Comparison of ENCODE assay signal across 6 cellular contexts in genomic region chr11:503179-503981, GRCh38. TPM values are rescaled to one million over a fixed set of nuclear protein-coding genes. Genes with fewer than 3 reads are reported as not detected.
DNase-seq lines count a peak whose midpoint lies in the region; ATAC-seq and TF ChIP-seq lines count a peak whose summit lies in the region.

No MANE protein-coding gene starts in this region.

- no peak overlapping the region for H3K9ac ChIP-seq in neural progenitor cell

- no peaks in the 10 kb centered on the region for H3K27me3 Mint-ChIP-seq in stimulated activated naive CD8-positive, alpha-beta T cell treated with anti-CD3 and anti-CD28 coated beads, Interleukin-15, Interleukin-2, amounts not matched to agents 100 ng/mL and 50 ng/mL, for 24 hours
- no peaks in the 10 kb centered on the region for H3K27me3 Mint-ChIP-seq in neural progenitor cell (ENCODE audit: insufficient read depth, low read depth)

- H3K4me1 ChIP-seq in neural progenitor cell = peaks cover 6% of the 10 kb centered on the region

- H3K27ac ChIP-seq in neural progenitor cell = no peak overlapping the region

- H3K4me3 ChIP-seq in neural progenitor cell = no peak overlapping the region

- H3K27me3 ChIP-seq in neural progenitor cell = no peaks in the 10 kb centered on the region

- DNase-seq in Right ventricle myocardium inferior (ENCODE audit: missing footprints) = peak; percentile 83
- no peak for DNase-seq in cardiac septum (ENCODE audit: low spot score)
- DNase-seq in fibroblast of gingiva (ENCODE audit: low read depth) = peak; percentile 85
- DNase-seq in central memory CD4-positive, alpha-beta T cell = no peak
- no peak for DNase-seq in neural progenitor cell (ENCODE audit: low spot score)

- no peaks in the 10 kb centered on the region for H3K9me3 Mint-ChIP-seq in stimulated activated naive CD8-positive, alpha-beta T cell treated with anti-CD3 and anti-CD28 coated beads, Interleukin-15, Interleukin-2, amounts not matched to agents 100 ng/mL and 50 ng/mL, for 24 hours
- H3K9me3 Mint-ChIP-seq in neural progenitor cell = no peaks in the 10 kb centered on the region

- H3K27ac Mint-ChIP-seq in stimulated activated naive CD8-positive, alpha-beta T cell treated with anti-CD3 and anti-CD28 coated beads, Interleukin-15, Interleukin-2, amounts not matched to agents 100 ng/mL and 50 ng/mL, for 24 hours = peak overlapping the region; percentile 45
- H3K27ac Mint-ChIP-seq in neural progenitor cell = no peak overlapping the region

- TF ChIP-seq CTCF in neural progenitor cell (IDR thresholded peaks at IDR 0.05) = no peak

- H3K4me2 ChIP-seq in neural progenitor cell = no peak overlapping the region

- ATAC-seq in Right ventricle myocardium inferior = no peak

- H4K20me1 ChIP-seq in neural progenitor cell (ENCODE audit: low read depth) = peaks cover 19% of the 10 kb centered on the region

- no peaks in the 10 kb centered on the region for H3K36me3 ChIP-seq in neural progenitor cell

- peaks cover 12% of the 10 kb centered on the region for H3F3A ChIP-seq in neural progenitor cell (ENCODE audit: low read depth)

- H2AFZ ChIP-seq in neural progenitor cell (replicated peaks) = no peak overlapping the region

- H3K4me3 Mint-ChIP-seq in stimulated activated naive CD8-positive, alpha-beta T cell treated with anti-CD3 and anti-CD28 coated beads, Interleukin-15, Interleukin-2, amounts not matched to agents 100 ng/mL and 50 ng/mL, for 24 hours = peak overlapping the region; percentile 97
- no peak overlapping the region for H3K4me3 Mint-ChIP-seq in neural progenitor cell

- intact Hi-C loops in Right ventricle myocardium inferior (cut with DNase I) (loop anchor here (5.0 kb wide), 1 partner anchor 36 kb away; no protein-coding TSS in a partner anchor), cardiac septum (cut with DNase I) (loop anchor here (5.0 to 10.0 kb wide), 2 partner anchors 36 to 269 kb away; partner anchors contain the start of genes PSMD13 and SIRT3)

- no peaks in the 10 kb centered on the region for H3K9me3 ChIP-seq in neural progenitor cell (ENCODE audit: low read depth)

- peaks cover 22% of the 10 kb centered on the region for H3K36me3 Mint-ChIP-seq in stimulated activated naive CD8-positive, alpha-beta T cell treated with anti-CD3 and anti-CD28 coated beads, Interleukin-15, Interleukin-2, amounts not matched to agents 100 ng/mL and 50 ng/mL, for 24 hours (ENCODE audit: low read depth)
- H3K36me3 Mint-ChIP-seq in neural progenitor cell = peaks cover 4% of the 10 kb centered on the region

- H3K4me1 Mint-ChIP-seq in stimulated activated naive CD8-positive, alpha-beta T cell treated with anti-CD3 and anti-CD28 coated beads, Interleukin-15, Interleukin-2, amounts not matched to agents 100 ng/mL and 50 ng/mL, for 24 hours (ENCODE audit: low read depth) = peaks cover 34% of the 10 kb centered on the region
- peaks cover 14% of the 10 kb centered on the region for H3K4me1 Mint-ChIP-seq in neural progenitor cell

- peaks cover 27% of the 10 kb centered on the region for H3K79me2 ChIP-seq in neural progenitor cell (ENCODE audit: low read depth)

RNA-seq across cellular contexts. Expression of gene RNH1, which starts 3.7 kb away (rescaled TPM):
- 190 TPM for total RNA-seq in Right ventricle myocardium inferior
- total RNA-seq in cardiac septum = 158 TPM
- 10.5 and 44.8 TPM in 2 replicates for total RNA-seq in neural progenitor cell (ENCODE audit: low replicate concordance)

RNA-seq across cellular contexts. Expression of gene HRAS, which starts 32.0 kb away (rescaled TPM):
- total RNA-seq in Right ventricle myocardium inferior (57.5 TPM), cardiac septum (75.9 TPM), neural progenitor cell (ENCODE audit: low replicate concordance) (21.2 and 32.3 TPM in 2 replicates)

RNA-seq across cellular contexts. Expression of gene LRRC56, which starts 33.9 kb away (rescaled TPM):
- 0.16 TPM for total RNA-seq in Right ventricle myocardium inferior
- 0.38 TPM for total RNA-seq in cardiac septum
- 0.45 and 1.4 TPM in 2 replicates for total RNA-seq in neural progenitor cell (ENCODE audit: low replicate concordance)

RNA-seq across cellular contexts. Expression of gene PTDSS2, which starts 53.3 kb away (rescaled TPM):
- 27.8 TPM for total RNA-seq in Right ventricle myocardium inferior
- total RNA-seq in cardiac septum = 24.9 TPM
- 24.7 and 44.2 TPM in 2 replicates for total RNA-seq in neural progenitor cell (ENCODE audit: low replicate concordance)

RNA-seq across cellular contexts. Expression of gene LMNTD2, which starts 57.2 kb away (rescaled TPM):
- total RNA-seq in Right ventricle myocardium inferior (0.14 TPM), cardiac septum (0.40 TPM), neural progenitor cell (ENCODE audit: low replicate concordance) (1.1 and 2.5 TPM in 2 replicates)

Comparison
In these comparisons a context has a peak if more than half of its experiments do, and no peak if none do; other contexts are left out.
1. DNase-seq: peak in Right ventricle myocardium inferior (single experiment) and fibroblast of gingiva (single experiment); none in cardiac septum (single experiment), central memory CD4-positive, alpha-beta T cell (single experiment) and neural progenitor cell (single experiment).